ENCODE assay signal across 8 cellular contexts in genomic region chr11:129364143-129364654, GRCh38. TPM values are rescaled to one million over a fixed set of nuclear protein-coding genes. Genes with fewer than 3 reads are reported as not detected.
DNase-seq lines count a peak whose midpoint lies in the region; ATAC-seq lines count a peak whose summit lies in the region.

No MANE protein-coding gene starts in this region.

- no peaks in the 10 kb centered on the region for H3K9me3 ChIP-seq in effector memory CD4-positive, alpha-beta T cell (ENCODE audit: control insufficient read depth, low read length)

- H3K27ac ChIP-seq in effector memory CD4-positive, alpha-beta T cell (ENCODE audit: insufficient read depth, low read length, poor library complexity, severe bottlenecking), result no peak overlapping the region

- H3K36me3 Mint-ChIP-seq in activated CD4-positive, alpha-beta memory T cell treated with anti-CD3 and anti-CD28 coated beads for 36 hours, result no peaks in the 10 kb centered on the region

- H3K4me1 ChIP-seq in effector memory CD4-positive, alpha-beta T cell (ENCODE audit: control insufficient read depth, insufficient read depth, low read length, poor library complexity, severe bottlenecking), result no peaks in the 10 kb centered on the region

- peaks cover 8% of the 10 kb centered on the region for H3K27me3 ChIP-seq in effector memory CD4-positive, alpha-beta T cell (replicated peaks; ENCODE audit: control insufficient read depth, insufficient read depth, low read length, poor library complexity, severe bottlenecking)

- CTCF ChIA-PET in activated CD4-positive, alpha-beta memory T cell treated with anti-CD3 and anti-CD28 coated beads for 36 hours (lab: Charles Lee), result interaction anchor here (0.6 to 2.4 kb wide), 11 partner anchors 9 to 525 kb away, joined by 3 to 32 read pairs (median 3); partner anchors contain the start of gene BARX2

- POLR2A ChIA-PET in activated CD4-positive, alpha-beta memory T cell treated with anti-CD3 and anti-CD28 coated beads for 36 hours (lab: Charles Lee), result no interaction called here

- peaks cover 7% of the 10 kb centered on the region for H3K9me3 Mint-ChIP-seq in activated CD4-positive, alpha-beta memory T cell treated with anti-CD3 and anti-CD28 coated beads for 36 hours

- H3K4me3 ChIP-seq in effector memory CD4-positive, alpha-beta T cell (ENCODE audit: insufficient read depth, low read depth, low read length, poor library complexity, severe bottlenecking), result no peak overlapping the region

- H3K4me1 Mint-ChIP-seq in activated CD4-positive, alpha-beta memory T cell treated with anti-CD3 and anti-CD28 coated beads for 36 hours (ENCODE audit: low read depth), result no peaks in the 10 kb centered on the region

- intact Hi-C loops in activated CD4-positive, alpha-beta memory T cell treated with anti-CD3 and anti-CD28 coated beads for 36 hours (cut with micrococcal nuclease), result loop anchor here (1.0 kb wide), 4 partner anchors 12 to 387 kb away; no protein-coding TSS in a partner anchor

- no peak overlapping the region for H3K27ac Mint-ChIP-seq in activated CD4-positive, alpha-beta memory T cell treated with anti-CD3 and anti-CD28 coated beads for 36 hours

- no peak overlapping the region for H3K4me3 Mint-ChIP-seq in activated CD4-positive, alpha-beta memory T cell treated with anti-CD3 and anti-CD28 coated beads for 36 hours

- no peaks in the 10 kb centered on the region for H3K36me3 ChIP-seq in effector memory CD4-positive, alpha-beta T cell (ENCODE audit: control insufficient read depth, insufficient read depth, low read length)

- peak; percentile 100 for ATAC-seq in GM19438 (IDR thresholded peaks at IDR 0.05; ENCODE audit: low read depth, unreplicated experiment)
- ATAC-seq in HG03469 (IDR thresholded peaks at IDR 0.05; ENCODE audit: unreplicated experiment), result peak; percentile 99

- H3K27me3 Mint-ChIP-seq in activated CD4-positive, alpha-beta memory T cell treated with anti-CD3 and anti-CD28 coated beads for 36 hours, result peaks cover 35% of the 10 kb centered on the region

- peak; percentile 87 for DNase-seq in COLO668 (lab: John Stamatoyannopoulos, UW; ENCODE audit: unreplicated experiment)
- DNase-seq in NCI-H748 (lab: John Stamatoyannopoulos, UW; ENCODE audit: unreplicated experiment), result peak; percentile 82
- DNase-seq in activated CD4-positive, alpha-beta memory T cell treated with anti-CD3 and anti-CD28 coated beads for 36 hours, result peak; percentile 88
- DNase-seq in effector memory CD4-positive, alpha-beta T cell, result peak; percentile 3 to 35 (median 35)
- peak; percentile 82 for DNase-seq in midbrain (lab: John Stamatoyannopoulos, UW)
- peak; percentile 27 to 50 for DNase-seq in stimulated activated CD8-positive, alpha-beta memory T cell treated with anti-CD3 and anti-CD28 coated beads, Interleukin-4, amount 100 ng/mL, for 1 hour (ENCODE audit: low read depth in 2 of 2, low spot score in 1 of 2)

RNA-seq across cellular contexts. Expression of gene BARX2, which starts 11.4 kb away (rescaled TPM):
- under 1 TPM; 0.29 to 0.71 TPM for total RNA-seq in activated CD4-positive, alpha-beta memory T cell treated with anti-CD3 and anti-CD28 coated beads for 36 hours

Comparison
In these comparisons a context has a peak if more than half of its experiments do, and no peak if none do; other contexts are left out.
1. DNase-seq: peak in every context shown above with its lines; median percentile 88 in activated CD4-positive, alpha-beta memory T cell treated with anti-CD3 and anti-CD28 coated beads for 36 hours; 87 in COLO668; 82 in NCI-H748; 82 in midbrain; 38 in stimulated activated CD8-positive, alpha-beta memory T cell treated with anti-CD3 and anti-CD28 coated beads, Interleukin-4, amount 100 ng/mL, for 1 hour; 35 in effector memory CD4-positive, alpha-beta T cell.